15 cellular contexts compared by ENCODE assay signal in genomic region chr19:1425102-1425842, GRCh38. TPM values are rescaled to one million over a fixed set of nuclear protein-coding genes. Genes with fewer than 3 reads are reported as not detected.
DNase-seq lines count a peak whose midpoint lies in the region; ATAC-seq lines count a peak whose summit lies in the region.
"Had no signal": no experiment of that assay in that cellular context is flagged by ENCODE, and none has a peak within 500 bp of the region (broad histone marks: within the 10 kb centered on the region; RNA-seq: fewer than 3 reads in every experiment).

No MANE protein-coding gene starts in this region.

- H3K23ac ChIP-seq in trophoblast cell (ENCODE audit: low read length) = no peak overlapping the region

- H4K8ac ChIP-seq in trophoblast cell (ENCODE audit: low read depth, low read length) = no peak overlapping the region

- H3K79me2 ChIP-seq in trophoblast cell (ENCODE audit: control insufficient read depth, insufficient read depth, low read length, poor library complexity) = no peaks in the 10 kb centered on the region

- H3K18ac ChIP-seq in trophoblast cell (ENCODE audit: low read length) = peak overlapping the region; percentile 16

- H3K4me1 Mint-ChIP-seq in T-helper 2 cell treated with Interferon-gamma antibody and Interleukin-4, amounts not matched to agents 5 μg/mL and 100 μg/mL, for 36 hours (ENCODE audit: low read depth) = no peaks in the 10 kb centered on the region
- H3K4me1 Mint-ChIP-seq: activated CD4-positive, alpha-beta T cell treated with anti-CD3 and anti-CD28 coated beads for 36 hours had no signal

- H2BK5ac ChIP-seq in trophoblast cell (ENCODE audit: low read depth, low read length, poor library complexity) = no peak overlapping the region

- H2BK120ac ChIP-seq in trophoblast cell (ENCODE audit: insufficient read depth, low read length, poor library complexity) = no peak overlapping the region

- H4K91ac ChIP-seq in trophoblast cell (ENCODE audit: low read depth, low read length) = no peak overlapping the region

- H3K27ac Mint-ChIP-seq in T-helper 2 cell treated with Interferon-gamma antibody and Interleukin-4, amounts not matched to agents 5 μg/mL and 100 μg/mL, for 36 hours = no peak overlapping the region
- H3K27ac Mint-ChIP-seq: activated CD4-positive, alpha-beta T cell treated with anti-CD3 and anti-CD28 coated beads for 36 hours; CD4-positive, alpha-beta T cell had no signal

- ATAC-seq in HG03354 (IDR thresholded peaks at IDR 0.05; ENCODE audit: poor library complexity, severe bottlenecking, unreplicated experiment) (no peak), HG03469 (IDR thresholded peaks at IDR 0.05; ENCODE audit: unreplicated experiment) (no peak)
- ATAC-seq: activated CD4-positive, alpha-beta T cell treated with anti-CD3 and anti-CD28 coated beads for 36 hours had no signal

- H3K27ac ChIP-seq in duodenal mucosa (ENCODE audit: low read depth, low read length) = peak overlapping the region; percentile 32
- H3K27ac ChIP-seq in trophoblast cell (ENCODE audit: low read depth, low read length) = peak overlapping the region; percentile 2
- H3K27ac ChIP-seq: colonic mucosa had no signal

- no peak overlapping the region for H2AFZ ChIP-seq in trophoblast cell (ENCODE audit: insufficient read depth, low read length, poor library complexity)

- H3K4me1 ChIP-seq in NT2/D1 (ENCODE audit: insufficient read depth, insufficient read length) (peaks cover 33% of the 10 kb centered on the region), duodenal mucosa (ENCODE audit: control insufficient read depth in 1 of 2, insufficient read depth in 2 of 2, low read length in 2 of 2) (peaks cover 7 to 10% of the 10 kb centered on the region in 2 donors), trophoblast cell (ENCODE audit: control insufficient read depth in 1 of 2, insufficient read depth in 2 of 2, low read length in 2 of 2) (peaks cover 9 to 14% of the 10 kb centered on the region in 2 experiments)
- H3K4me1 ChIP-seq: colonic mucosa had no signal

- no peaks in the 10 kb centered on the region for H3K27me3 Mint-ChIP-seq in T-helper 2 cell treated with Interferon-gamma antibody and Interleukin-4, amounts not matched to agents 5 μg/mL and 100 μg/mL, for 36 hours (ENCODE audit: low read depth)
- H3K27me3 Mint-ChIP-seq: activated CD4-positive, alpha-beta T cell treated with anti-CD3 and anti-CD28 coated beads for 36 hours; CD4-positive, alpha-beta T cell had no signal

- no peak overlapping the region for H3K4me2 ChIP-seq in trophoblast cell (ENCODE audit: low read length)

- H3K4me3 ChIP-seq in NT2/D1 (ENCODE audit: insufficient read length, low read depth) (no peak overlapping the region), duodenal mucosa (ENCODE audit: low read depth in 1 of 2, low read length in 2 of 2) (no peak overlapping the region), trophoblast cell (ENCODE audit: low read depth, low read length) (no peak overlapping the region)
- H3K4me3 ChIP-seq: colonic mucosa had no signal

- DNase-seq in NT2/D1 (ENCODE audit: low read depth, low spot score) (no peak), trophoblast cell (no peak)
- DNase-seq in T-helper 2 cell treated with Interferon-gamma antibody and Interleukin-4, amounts not matched to agents 5 μg/mL and 100 μg/mL, for 36 hours (ENCODE audit: low spot score) = no peak
- DNase-seq: activated CD4-positive, alpha-beta T cell treated with anti-CD3 and anti-CD28 coated beads for 36 hours; activated T-cell treated with anti-CD3 and anti-CD28 coated beads, Interleukin-2, amount 50 U/mL, for 1 hour; CD4-positive, alpha-beta T cell; colonic mucosa; NCI-H1417 treated with DMSO at 0.1 percent for 48 hours; NCI-H446; nucleus accumbens; OCI-M1; SW 1271 had no signal

- peaks cover 97% of the 10 kb centered on the region for H3K36me3 ChIP-seq in NT2/D1 (ENCODE audit: insufficient read depth, insufficient read length, low read length)
- peaks cover 39 to 87% of the 10 kb centered on the region in 2 donors for H3K36me3 ChIP-seq in duodenal mucosa (ENCODE audit: control insufficient read depth in 1 of 2, insufficient read depth in 2 of 2, low read length in 2 of 2)
- peaks cover 85 to 90% of the 10 kb centered on the region in 2 experiments for H3K36me3 ChIP-seq in trophoblast cell (ENCODE audit: control insufficient read depth in 1 of 2, insufficient read depth in 2 of 2, low read length in 2 of 2)

- no peak overlapping the region for H3K4me3 Mint-ChIP-seq in T-helper 2 cell treated with Interferon-gamma antibody and Interleukin-4, amounts not matched to agents 5 μg/mL and 100 μg/mL, for 36 hours
- H3K4me3 Mint-ChIP-seq: activated CD4-positive, alpha-beta T cell treated with anti-CD3 and anti-CD28 coated beads for 36 hours; CD4-positive, alpha-beta T cell had no signal

- no CpG with 5 or more reads among the region's 33 CpGs for WGBS in trophoblast cell (ENCODE audit: extremely low coverage, insufficient coverage, insufficient read length)

- H3K36me3 Mint-ChIP-seq in T-helper 2 cell treated with Interferon-gamma antibody and Interleukin-4, amounts not matched to agents 5 μg/mL and 100 μg/mL, for 36 hours (ENCODE audit: low read depth) = peaks cover 37% of the 10 kb centered on the region

- no peak overlapping the region for H3K14ac ChIP-seq in trophoblast cell (ENCODE audit: low read length)

- H2BK12ac ChIP-seq in trophoblast cell (ENCODE audit: low read length) = no peak overlapping the region

- no peaks in the 10 kb centered on the region for H3K79me1 ChIP-seq in trophoblast cell (ENCODE audit: low read length)

- H3K4ac ChIP-seq in trophoblast cell (ENCODE audit: low read depth, low read length) = no peak overlapping the region

- H4K12ac ChIP-seq in trophoblast cell (ENCODE audit: low read depth, low read length) = no peak overlapping the region

- H3K27me3 ChIP-seq in NT2/D1 (ENCODE audit: insufficient read depth, insufficient read length) (no peaks in the 10 kb centered on the region), duodenal mucosa (ENCODE audit: control insufficient read depth in 1 of 2, insufficient read depth in 2 of 2, low read length in 2 of 2) (no peaks in the 10 kb centered on the region), trophoblast cell (ENCODE audit: insufficient read depth, low read length) (no peaks in the 10 kb centered on the region)
- H3K27me3 ChIP-seq: colonic mucosa had no signal

- no peaks in the 10 kb centered on the region for H3K9me3 ChIP-seq in NT2/D1 (ENCODE audit: insufficient read depth, low read length)
- no peaks in the 10 kb centered on the region for H3K9me3 ChIP-seq in duodenal mucosa (ENCODE audit: control insufficient read depth in 1 of 2, low read length in 2 of 2)
- peaks cover 2% of the 10 kb centered on the region for H3K9me3 ChIP-seq in trophoblast cell (ENCODE audit: insufficient read depth, low read depth, low read length)
- H3K9me3 ChIP-seq: colonic mucosa had no signal

- H2AK5ac ChIP-seq in trophoblast cell (ENCODE audit: low read length) = no peak overlapping the region

- H3K9me3 Mint-ChIP-seq in T-helper 2 cell treated with Interferon-gamma antibody and Interleukin-4, amounts not matched to agents 5 μg/mL and 100 μg/mL, for 36 hours = no peaks in the 10 kb centered on the region
- H3K9me3 Mint-ChIP-seq: CD4-positive, alpha-beta T cell had no signal

- peak overlapping the region; percentile 23 for H3K9ac ChIP-seq in NT2/D1 (ENCODE audit: insufficient read length, low read depth)
- no peak overlapping the region for H3K9ac ChIP-seq in duodenal mucosa (ENCODE audit: low read depth in 1 of 2, low read length in 2 of 2)
- H3K9ac ChIP-seq in trophoblast cell (ENCODE audit: low read length) = no peak overlapping the region

RNA-seq across cellular contexts. Expression of gene RPS15, which starts 12.9 kb away (rescaled TPM):
- 1,862 and 1,936 TPM in 2 replicates for polyA plus RNA-seq in trophoblast cell (2013)

RNA-seq across cellular contexts. Expression of gene DAZAP1, which starts 17.9 kb away (rescaled TPM):
- 126 and 130 TPM in 2 replicates for polyA plus RNA-seq in trophoblast cell (2013)

RNA-seq across cellular contexts. Expression of gene GAMT, which starts 23.9 kb away (rescaled TPM):
- polyA plus RNA-seq in trophoblast cell (2013) = 20.3 and 20.6 TPM in 2 replicates

RNA-seq across cellular contexts. Expression of gene APC2, which starts 24.6 kb away (rescaled TPM):
- polyA plus RNA-seq in trophoblast cell (2013) = 0.18 and 0.40 TPM in 2 replicates

RNA-seq across cellular contexts. Expression of gene NDUFS7, which starts 41.6 kb away (rescaled TPM):
- 38.6 and 39.3 TPM in 2 replicates for polyA plus RNA-seq in trophoblast cell (2013)
